Comparison of ENCODE assay signal across 8 cellular contexts in the genomic region with DNA sequence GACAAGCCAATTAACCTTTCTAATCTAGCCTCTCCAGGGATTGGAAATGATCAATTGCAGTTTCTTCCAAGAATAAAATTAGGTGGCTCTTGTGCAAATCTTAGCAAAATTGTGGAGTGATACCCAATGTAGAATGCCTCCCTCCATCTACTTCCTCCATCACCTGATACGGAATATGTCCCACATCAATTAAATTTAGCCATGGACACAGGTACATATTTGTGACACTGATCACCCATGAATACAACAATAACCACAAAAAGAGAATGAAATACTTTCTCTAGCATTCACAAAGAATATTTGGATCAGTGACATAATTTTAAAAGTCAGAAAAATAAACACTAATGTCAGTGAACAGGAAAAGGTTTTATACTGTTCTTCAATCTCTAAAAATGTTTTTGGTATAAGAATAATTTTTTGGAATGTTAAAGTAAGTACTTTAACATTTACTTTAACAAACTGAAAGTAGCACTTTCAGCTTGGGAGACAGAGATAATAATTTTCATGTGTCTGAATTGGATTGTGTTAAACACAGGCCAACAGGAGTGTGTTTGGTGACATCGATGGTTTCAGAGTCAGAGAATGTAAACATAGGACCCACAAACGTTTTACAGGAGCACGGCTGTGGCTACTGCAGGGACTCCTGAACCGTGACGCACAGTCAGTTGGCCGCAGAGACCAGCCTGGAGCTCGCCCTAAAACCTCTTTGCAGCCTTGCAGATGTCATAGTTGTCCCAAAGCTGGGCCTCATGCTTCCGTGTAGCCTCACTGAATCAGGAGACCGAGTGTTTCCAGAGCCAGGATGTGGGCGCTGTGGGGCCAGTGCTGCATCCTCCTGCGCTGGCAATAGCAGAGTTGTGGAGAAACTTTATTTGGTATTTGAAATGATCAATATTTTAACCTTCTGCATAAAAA. TPM values are rescaled to one million over a fixed set of nuclear protein-coding genes. Genes with fewer than 3 reads are reported as not detected.
DNase-seq lines count a peak whose midpoint lies in the region; ATAC-seq and TF ChIP-seq lines count a peak whose summit lies in the region.

No MANE protein-coding gene starts in this region.

- DNase-seq in DMS153 (lab: John Stamatoyannopoulos, UW) (peak; percentile 42), coronary artery (ENCODE audit: low spot score) (peak; percentile 84), suprapubic skin (ENCODE audit: low spot score in 2 of 2) (no peak), activated gamma-delta T cell (lab: John Stamatoyannopoulos, UW) (no peak)

- H3K27ac Mint-ChIP-seq in stimulated activated naive CD8-positive, alpha-beta T cell treated with anti-CD3 and anti-CD28 coated beads, Interleukin-15, Interleukin-2, amounts not matched to agents 100 ng/mL and 50 ng/mL, for 24 hours: peak overlapping the region; percentile 18

- H3K4me3 Mint-ChIP-seq in stimulated activated naive CD8-positive, alpha-beta T cell treated with anti-CD3 and anti-CD28 coated beads, Interleukin-15, Interleukin-2, amounts not matched to agents 100 ng/mL and 50 ng/mL, for 24 hours: no peak overlapping the region

- H3K27me3 ChIP-seq in suprapubic skin: peaks cover 32% of the 10 kb centered on the region

- H3K9me3 Mint-ChIP-seq in stimulated activated naive CD8-positive, alpha-beta T cell treated with anti-CD3 and anti-CD28 coated beads, Interleukin-15, Interleukin-2, amounts not matched to agents 100 ng/mL and 50 ng/mL, for 24 hours: no peaks in the 10 kb centered on the region

- H3K4me3 ChIP-seq in coronary artery: peak overlapping the region; percentile 33
- H3K4me3 ChIP-seq in suprapubic skin: no peak overlapping the region

- H3K27ac ChIP-seq in coronary artery (peak overlapping the region; percentile 66 to 78), suprapubic skin (no peak overlapping the region)

- H3K4me1 Mint-ChIP-seq in stimulated activated naive CD8-positive, alpha-beta T cell treated with anti-CD3 and anti-CD28 coated beads, Interleukin-15, Interleukin-2, amounts not matched to agents 100 ng/mL and 50 ng/mL, for 24 hours (ENCODE audit: low read depth): peaks cover 37% of the 10 kb centered on the region

- TF ChIP-seq POLR2A in suprapubic skin (IDR thresholded peaks at IDR 0.05): no peak

- no peaks in the 10 kb centered on the region for H3K36me3 Mint-ChIP-seq in stimulated activated naive CD8-positive, alpha-beta T cell treated with anti-CD3 and anti-CD28 coated beads, Interleukin-15, Interleukin-2, amounts not matched to agents 100 ng/mL and 50 ng/mL, for 24 hours (ENCODE audit: low read depth)

- H3K27me3 Mint-ChIP-seq in stimulated activated naive CD8-positive, alpha-beta T cell treated with anti-CD3 and anti-CD28 coated beads, Interleukin-15, Interleukin-2, amounts not matched to agents 100 ng/mL and 50 ng/mL, for 24 hours: peaks cover 56% of the 10 kb centered on the region

- H3K36me3 ChIP-seq in suprapubic skin: no peaks in the 10 kb centered on the region

- H3K9me3 ChIP-seq in suprapubic skin: no peaks in the 10 kb centered on the region

- peak; percentile 87 for ATAC-seq in GM21360 (IDR thresholded peaks at IDR 0.05; ENCODE audit: unreplicated experiment)
- peak; percentile 75 for ATAC-seq in HG03571 (IDR thresholded peaks at IDR 0.05; ENCODE audit: unreplicated experiment)
- no peak for ATAC-seq in GM18867 (IDR thresholded peaks at IDR 0.05; ENCODE audit: unreplicated experiment)

- 60% methylated on average over 12 of the region's 12 CpGs for WGBS in suprapubic skin

- no peak for TF ChIP-seq EP300 in suprapubic skin (IDR thresholded peaks at IDR 0.05)

- no peaks in the 10 kb centered on the region for H3K4me1 ChIP-seq in suprapubic skin

- TF ChIP-seq CTCF in coronary artery (IDR thresholded peaks at IDR 0.05) (no peak), suprapubic skin (IDR thresholded peaks at IDR 0.05) (no peak)

RNA-seq across cellular contexts. Expression of a gene that starts 7.2 kb away (rescaled TPM):
- total RNA-seq in suprapubic skin: 10 to 100 TPM in 1 of 4 donors, 1 to 10 TPM in 3; 1.6 to 18.6 (median 3.2) TPM

Comparison
In these comparisons a context has a peak if more than half of its experiments do, and no peak if none do; other contexts are left out.
1. DNase-seq: peak in DMS153 (single experiment) and coronary artery (single experiment); none in suprapubic skin (0 of 2) and activated gamma-delta T cell (single experiment).